22 cellular contexts compared by ENCODE assay signal in genomic region chr11:76591416-76591815, GRCh38.
"Had no signal": no experiment of that assay in that cellular context is flagged by ENCODE, and none has a peak within 500 bp of the region (broad histone marks: within the 10 kb centered on the region; RNA-seq: fewer than 3 reads in every experiment).

No MANE protein-coding gene starts in this region.

- H3K9me3 Mint-ChIP-seq: activated T-cell treated with anti-CD3 and anti-CD28 coated beads, Interleukin-2, amount 50 U/mL, for 72 hours; central memory CD8-positive, alpha-beta T cell; stimulated activated naive CD8-positive, alpha-beta T cell treated with anti-CD3 and anti-CD28 coated beads, Interleukin-15, amount 100 ng/mL, for 72 hours; T-helper 1 cell treated with Interleukin-12 subunit alpha and Interleukin-12 subunit beta and Interleukin-4 antibody, amounts not matched to agents 30 μg/mL and 1 μg/mL, for 36 hours; WTC11 had no signal

- H3K4me3 Mint-ChIP-seq: activated CD4-positive, alpha-beta T cell treated with anti-CD3 and anti-CD28 coated beads for 36 hours; activated T-cell treated with anti-CD3 and anti-CD28 coated beads, Interleukin-2, amount 50 U/mL, for 72 hours; central memory CD8-positive, alpha-beta T cell; nephron progenitor cell; stimulated activated naive CD8-positive, alpha-beta T cell treated with anti-CD3 and anti-CD28 coated beads, Interleukin-15, amount 100 ng/mL, for 72 hours; T-helper 1 cell treated with Interleukin-12 subunit alpha and Interleukin-12 subunit beta and Interleukin-4 antibody, amounts not matched to agents 30 μg/mL and 1 μg/mL, for 36 hours; WTC11 had no signal

- H3K4me1 Mint-ChIP-seq: central memory CD8-positive, alpha-beta T cell had no signal

- H3K27me3 Mint-ChIP-seq: central memory CD8-positive, alpha-beta T cell; progenitor cell of endocrine pancreas had no signal

- H3K9me3 ChIP-seq: right atrium auricular region, upper lobe of left lung had no signal

- H3K4me3 ChIP-seq: coronary artery, lung, right atrium auricular region, upper lobe of left lung had no signal

- DNase-seq: activated CD4-positive, alpha-beta T cell treated with anti-CD3 and anti-CD28 coated beads for 36 hours; activated CD8-positive, alpha-beta memory T cell treated with anti-CD3 and anti-CD28 coated beads for 24 hours; activated CD8-positive, alpha-beta memory T cell treated with anti-CD3 and anti-CD28 coated beads, Interleukin-2, amount 50 U/mL, for 48 hours; activated gamma-delta T cell treated with Interleukin-2 at 50 U/mL for 16 hours; activated T-cell treated with anti-CD3 and anti-CD28 coated beads, Interleukin-2, amount 50 U/mL, for 72 hours; brain microvascular endothelial cell; erythroblast; foreskin melanocyte; glutamatergic neuron; hypothalamus; islet precursor cell; nephron progenitor cell; occipital lobe; stimulated activated naive CD8-positive, alpha-beta T cell treated with anti-CD3 and anti-CD28 coated beads, Interleukin-15, amount 100 ng/mL, for 72 hours; upper lobe of left lung had no signal

- H3K36me3 Mint-ChIP-seq: WTC11 had no signal

- H3K27ac Mint-ChIP-seq: activated CD4-positive, alpha-beta T cell treated with anti-CD3 and anti-CD28 coated beads for 36 hours; activated T-cell treated with anti-CD3 and anti-CD28 coated beads, Interleukin-2, amount 50 U/mL, for 72 hours; nephron progenitor cell; progenitor cell of endocrine pancreas; WTC11 had no signal

- ATAC-seq: activated CD4-positive, alpha-beta T cell treated with anti-CD3 and anti-CD28 coated beads for 36 hours; activated T-cell treated with anti-CD3 and anti-CD28 coated beads, Interleukin-2, amount 50 U/mL, for 72 hours; stimulated activated naive CD8-positive, alpha-beta T cell treated with anti-CD3 and anti-CD28 coated beads, Interleukin-15, amount 100 ng/mL, for 72 hours; WTC11 had no signal

- H3K27me3 ChIP-seq: brain microvascular endothelial cell, right atrium auricular region, upper lobe of left lung had no signal

- H3K27ac ChIP-seq: brain microvascular endothelial cell, coronary artery, right atrium auricular region had no signal

- H3K36me3 ChIP-seq: brain microvascular endothelial cell, right atrium auricular region, upper lobe of left lung had no signal
